Comparison of ENCODE assay signal across 13 cellular contexts in genomic region chr4:75948822-75949444, GRCh38. TPM values are rescaled to one million over a fixed set of nuclear protein-coding genes. Genes with fewer than 3 reads are reported as not detected.
A peak's percentile ranks its signal among the peaks of the same experiment; 100 is the strongest.
DNase-seq lines count a peak whose midpoint lies in the region; ATAC-seq and TF ChIP-seq lines count a peak whose summit lies in the region.
"Had no signal": no experiment of that assay in that cellular context is flagged by ENCODE, and none has a peak within 500 bp of the region (broad histone marks: within the 10 kb centered on the region; RNA-seq: fewer than 3 reads in every experiment).

No MANE protein-coding gene starts in this region.

- no peak overlapping the region for H3K23ac ChIP-seq in mesenchymal stem cell (ENCODE audit: low read length in 2 of 2)

- no peak overlapping the region for H3K4ac ChIP-seq in mesenchymal stem cell (ENCODE audit: low read depth in 1 of 2, low read length in 2 of 2)

- WGBS in mesenchymal stem cell, result 93% methylated on average over 4 of the region's 5 CpGs

- no peak overlapping the region for H2AFZ ChIP-seq in mesenchymal stem cell (ENCODE audit: low read depth, low read length)
- H2AFZ ChIP-seq: GM23338 had no signal

- H3K4me3 Mint-ChIP-seq in activated T-cell treated with anti-CD3 and anti-CD28 coated beads, Interleukin-2, amount 50 U/mL, for 24 hours, result no peak overlapping the region
- no peak overlapping the region for H3K4me3 Mint-ChIP-seq in T-cell
- H3K4me3 Mint-ChIP-seq: GM23338, mesothelial cell of epicardium, type B pancreatic cell had no signal

- no peak overlapping the region for H2BK12ac ChIP-seq in mesenchymal stem cell (ENCODE audit: low read length in 2 of 2)

- H3K36me3 Mint-ChIP-seq in activated T-cell treated with anti-CD3 and anti-CD28 coated beads, Interleukin-2, amount 50 U/mL, for 24 hours (ENCODE audit: low read depth), result peaks cover 81% of the 10 kb centered on the region
- H3K36me3 Mint-ChIP-seq in T-cell, result peaks cover 28% of the 10 kb centered on the region

- H3K4me1 Mint-ChIP-seq in activated T-cell treated with anti-CD3 and anti-CD28 coated beads, Interleukin-2, amount 50 U/mL, for 24 hours (ENCODE audit: low read depth), result no peaks in the 10 kb centered on the region
- H3K4me1 Mint-ChIP-seq in T-cell, result peaks cover 0 to 6% (median 2%) of the 10 kb centered on the region in 3 donors
- H3K4me1 Mint-ChIP-seq: mesothelial cell of epicardium had no signal

- H2BK15ac ChIP-seq in mesenchymal stem cell (ENCODE audit: low read depth, poor library complexity, severe bottlenecking), result no peak overlapping the region

- H4K91ac ChIP-seq in mesenchymal stem cell (ENCODE audit: low read length), result no peak overlapping the region

- ATAC-seq in HG02571 (IDR thresholded peaks at IDR 0.05; ENCODE audit: unreplicated experiment), result peak; percentile 90
- ATAC-seq in HG03378 (IDR thresholded peaks at IDR 0.05; ENCODE audit: unreplicated experiment), result peak; percentile 76
- no peak for ATAC-seq in GM18505 (IDR thresholded peaks at IDR 0.05; ENCODE audit: unreplicated experiment)
- ATAC-seq in T-cell (replicated peaks in 1 of 4), result no peak
- ATAC-seq: GM23338 had no signal

- H3K4me2 ChIP-seq in mesenchymal stem cell (ENCODE audit: low read length, poor library complexity, severe bottlenecking), result no peak overlapping the region
- H3K4me2 ChIP-seq: GM23338 had no signal

- POLR2A ChIA-PET in HEK293T (lab: Yijun Ruan, JAX), result no interaction called here
- POLR2A ChIA-PET in T-cell (lab: Charles Lee), result interaction anchor here in 1 of 2 donors (0.6 to 0.7 kb wide), 2 partner anchors 310 to 1382 kb away, joined by 3 read pairs; no protein-coding TSS in a partner anchor

- H2AK5ac ChIP-seq in mesenchymal stem cell (ENCODE audit: low read length, severe bottlenecking), result no peak overlapping the region

- no peaks in the 10 kb centered on the region for H3K4me1 ChIP-seq in mesenchymal stem cell (ENCODE audit: control insufficient read depth, insufficient read depth, low read depth, low read length)

- CTCF ChIA-PET in HEK293T (lab: Yijun Ruan, JAX) (no interaction called here), T-cell (lab: Charles Lee) (interaction anchor here (0.7 to 1.1 kb wide), 3 partner anchors 47 to 55 kb away, joined by 3 to 5 read pairs (median 3); no protein-coding TSS in a partner anchor)

- no peak overlapping the region for H3K27ac ChIP-seq in mesenchymal stem cell (ENCODE audit: low read length, poor library complexity, severe bottlenecking)

- no peak overlapping the region for H3K4me3 ChIP-seq in mesenchymal stem cell (ENCODE audit: insufficient read depth in 1 of 2, low read depth in 1 of 2, low read length in 2 of 2)
- H3K4me3 ChIP-seq: GM23338 had no signal

- no peak overlapping the region for H2BK120ac ChIP-seq in mesenchymal stem cell (ENCODE audit: low read depth, low read length)

- no peak overlapping the region for H3K9ac ChIP-seq in mesenchymal stem cell (ENCODE audit: low read length)

- H3K79me1 ChIP-seq in mesenchymal stem cell (replicated peaks; ENCODE audit: low read length, poor library complexity, severe bottlenecking), result peaks cover 3% of the 10 kb centered on the region

- peak overlapping the region; percentile 27 for H3K27ac Mint-ChIP-seq in activated T-cell treated with anti-CD3 and anti-CD28 coated beads, Interleukin-2, amount 50 U/mL, for 24 hours
- peak overlapping the region in 1 of 2 donors; percentile 16 for H3K27ac Mint-ChIP-seq in T-cell
- H3K27ac Mint-ChIP-seq: GM23338, mesothelial cell of epicardium, type B pancreatic cell had no signal

- no peaks in the 10 kb centered on the region for H3K27me3 ChIP-seq in mesenchymal stem cell (ENCODE audit: control insufficient read depth in 1 of 2, insufficient read depth in 1 of 2, low read length in 2 of 2)

- no peaks in the 10 kb centered on the region for H3K27me3 Mint-ChIP-seq in activated T-cell treated with anti-CD3 and anti-CD28 coated beads, Interleukin-2, amount 50 U/mL, for 24 hours
- no peaks in the 10 kb centered on the region for H3K27me3 Mint-ChIP-seq in T-cell
- H3K27me3 Mint-ChIP-seq: type B pancreatic cell had no signal

- H2BK5ac ChIP-seq in mesenchymal stem cell (ENCODE audit: low read depth, low read length, poor library complexity, severe bottlenecking), result no peak overlapping the region

- no peak for DNase-seq in activated T-cell treated with anti-CD3 and anti-CD28 coated beads, Interleukin-2, amount 50 U/mL, for 24 hours
- DNase-seq in activated T-cell treated with anti-CD3 and anti-CD28 coated beads, Interleukin-2, amount 50 U/mL, for 48 hours, result no peak
- no peak for DNase-seq in HEK293T (ENCODE audit: extremely low spot score)
- no peak for DNase-seq in T-cell
- no peak for DNase-seq in mesenchymal stem cell
- DNase-seq: NCI-H1930 had no signal

- no peak overlapping the region for H4K8ac ChIP-seq in mesenchymal stem cell (ENCODE audit: low read length)

- H3K9me3 ChIP-seq in mesenchymal stem cell (ENCODE audit: control insufficient read depth, low read length), result no peaks in the 10 kb centered on the region

- no peak for TF ChIP-seq POLR2A in GM18505 (IDR thresholded peaks at IDR 0.05; ENCODE audit: borderline replicate concordance, extremely low read depth, insufficient read depth, insufficient read length)

- peaks cover 14 to 84% of the 10 kb centered on the region in 2 experiments for H3K36me3 ChIP-seq in mesenchymal stem cell (ENCODE audit: control insufficient read depth in 1 of 2, insufficient read depth in 2 of 2, low read depth in 1 of 2, low read length in 2 of 2)

- H3K9me3 Mint-ChIP-seq in activated T-cell treated with anti-CD3 and anti-CD28 coated beads, Interleukin-2, amount 50 U/mL, for 24 hours, result no peaks in the 10 kb centered on the region
- H3K9me3 Mint-ChIP-seq in T-cell, result no peaks in the 10 kb centered on the region
- H3K9me3 Mint-ChIP-seq: GM23338, mesothelial cell of epicardium, type B pancreatic cell had no signal

- H3K18ac ChIP-seq in mesenchymal stem cell (ENCODE audit: low read depth in 1 of 2, low read length in 2 of 2), result no peak overlapping the region

- no peak overlapping the region for H3K14ac ChIP-seq in mesenchymal stem cell (ENCODE audit: low read length in 2 of 2)

TF ChIP-seq in HEK293T, 16 proteins besides CTCF, POLR2A, EP300 and RAD21:
- TF ChIP-seq ZNF384 (IDR thresholded peaks at IDR 0.05), result no peak
- no peak for TF ChIP-seq PKNOX1 (IDR thresholded peaks at IDR 0.05)
- TF ChIP-seq HDGF (IDR thresholded peaks at IDR 0.05; ENCODE audit: borderline replicate concordance), result no peak
- no peak for TF ChIP-seq CTBP1 (IDR thresholded peaks at IDR 0.05; ENCODE audit: borderline replicate concordance)
- TF ChIP-seq FOXA1 (IDR thresholded peaks at IDR 0.05), result no peak
- TF ChIP-seq FOXK2 (IDR thresholded peaks at IDR 0.05), result no peak
- no peak for TF ChIP-seq TARDBP (IDR thresholded peaks at IDR 0.05)
- TF ChIP-seq BHLHE40 (IDR thresholded peaks at IDR 0.05; ENCODE audit: borderline replicate concordance), result no peak
- TF ChIP-seq SP1 (IDR thresholded peaks at IDR 0.05), result no peak
- TF ChIP-seq L3MBTL2 (conservative IDR thresholded peaks at IDR 0.05), result no peak
- no peak for TF ChIP-seq LEF1 (IDR thresholded peaks at IDR 0.05; ENCODE audit: borderline replicate concordance)
- no peak for TF ChIP-seq NFRKB (IDR thresholded peaks at IDR 0.05)
- TF ChIP-seq ELF4 (IDR thresholded peaks at IDR 0.05), result no peak
- TF ChIP-seq SUZ12 (IDR thresholded peaks at IDR 0.05), result no peak
- TF ChIP-seq ARNT (IDR thresholded peaks at IDR 0.05), result no peak
- TF ChIP-seq FOXM1 (IDR thresholded peaks at IDR 0.05; ENCODE audit: borderline replicate concordance), result no peak

RNA-seq across cellular contexts. Expression of gene NAAA, which starts 8.1 kb away (rescaled TPM):
- total RNA-seq in T-cell, result 10 to 100 TPM; 51.7 to 82.4 (median 73.5) TPM
- polyA plus RNA-seq in mesenchymal stem cell (2013, experiment 1 of 2), result 33.1 TPM
- 35.5 TPM for polyA plus RNA-seq in mesenchymal stem cell (2013, experiment 2 of 2)

RNA-seq across cellular contexts. Expression of gene SDAD1, which starts 41.8 kb away (rescaled TPM):
- total RNA-seq in T-cell, result 10 to 100 TPM; 44.2 to 56.9 (median 47.3) TPM
- 36.4 TPM for polyA plus RNA-seq in mesenchymal stem cell (2013, experiment 1 of 2)
- 35.9 TPM for polyA plus RNA-seq in mesenchymal stem cell (2013, experiment 2 of 2)

RNA-seq across cellular contexts. Expression of gene PPEF2, which starts 46.7 kb away (rescaled TPM):
- total RNA-seq in T-cell, result 1 to 10 TPM in 1 of 5 donors, under 1 TPM in 4; 0.25 to 1.1 (median 0.50) TPM
- not detected for polyA plus RNA-seq in mesenchymal stem cell (2013, experiment 1 of 2)
- polyA plus RNA-seq in mesenchymal stem cell (2013, experiment 2 of 2), result not detected
- total RNA-seq: astrocyte, GM23338, mesothelial cell of epicardium had no signal
- polyA plus RNA-seq: GM23338 had no signal

RNA-seq across cellular contexts. Expression of gene CXCL9, which starts 58.4 kb away (rescaled TPM):
- total RNA-seq in T-cell, result not detected
- 0.01 TPM for polyA plus RNA-seq in mesenchymal stem cell (2013, experiment 1 of 2)
- polyA plus RNA-seq in mesenchymal stem cell (2013, experiment 2 of 2), result 0.01 TPM
- total RNA-seq: astrocyte, GM23338, mesothelial cell of epicardium had no signal
- polyA plus RNA-seq: GM23338 had no signal

Comparison
In these comparisons a context has a peak if more than half of its experiments do, and no peak if none do; other contexts are left out.
1. ATAC-seq: peak in HG02571 (single experiment) and HG03378 (single experiment); none in GM18505 (single experiment) and T-cell (0 of 4).